8 cellular contexts compared by ENCODE assay signal in the genomic region with DNA sequence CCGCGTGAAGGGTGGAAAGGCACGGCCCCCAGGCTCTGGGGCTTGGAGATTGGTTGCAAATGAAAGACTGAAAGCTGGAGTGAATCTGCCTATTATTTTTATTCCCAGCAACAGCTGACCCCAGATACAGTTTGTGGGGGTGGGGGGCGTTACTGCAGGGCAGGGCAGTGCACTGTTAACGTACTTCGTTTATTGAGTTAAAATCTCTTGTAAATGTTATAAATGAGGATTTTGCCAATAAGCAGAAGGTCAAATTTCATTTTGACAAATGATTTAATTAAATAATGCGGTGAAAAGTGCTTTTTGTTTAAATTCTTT. TPM values are rescaled to one million over a fixed set of nuclear protein-coding genes. Genes with fewer than 3 reads are reported as not detected.
DNase-seq lines count a peak whose midpoint lies in the region; ATAC-seq and TF ChIP-seq lines count a peak whose summit lies in the region.

No MANE protein-coding gene starts in this region.

- peaks cover 8 to 16% of the 10 kb centered on the region in 2 donors for H3K36me3 Mint-ChIP-seq in CD4-positive, alpha-beta memory T cell
- no peaks in the 10 kb centered on the region for H3K36me3 Mint-ChIP-seq in endothelial cell (ENCODE audit: low read depth, unreplicated experiment)

- peak overlapping the region; percentile 85 to 96 (median 94) for H3K4me3 Mint-ChIP-seq in CD4-positive, alpha-beta memory T cell
- H3K4me3 Mint-ChIP-seq in endothelial cell (ENCODE audit: unreplicated experiment), result peak overlapping the region; percentile 88

- CTCF ChIA-PET in CD4-positive, alpha-beta memory T cell (lab: Charles Lee; ENCODE audit: partially characterized antibody), result no interaction called here

- H3K4me1 Mint-ChIP-seq in CD4-positive, alpha-beta memory T cell, result peaks cover 32 to 62% (median 43%) of the 10 kb centered on the region in 4 donors
- peaks cover 25% of the 10 kb centered on the region for H3K4me1 Mint-ChIP-seq in endothelial cell (ENCODE audit: unreplicated experiment)

- DNase-seq in CD4-positive, alpha-beta memory T cell, result no peak
- no peak for DNase-seq in endothelial cell (ENCODE audit: low spot score)
- no peak for DNase-seq in NCI-H1417 treated with DMSO at 0.1 percent for 48 hours (lab: John Stamatoyannopoulos, UW)
- DNase-seq in UCSD-AML1 (lab: John Stamatoyannopoulos, UW; ENCODE audit: unreplicated experiment), result no peak
- DNase-seq in DMS153 (lab: John Stamatoyannopoulos, UW), result no peak

- no peak for ATAC-seq in GM18861 (IDR thresholded peaks at IDR 0.05; ENCODE audit: unreplicated experiment)

- peak overlapping the region; percentile 80 to 83 for H3K4me3 ChIP-seq in CD4-positive, alpha-beta memory T cell (ENCODE audit: low read length in 2 of 2)
- H3K4me3 ChIP-seq in neutrophil (ENCODE audit: low read depth in 1 of 2, low read length in 1 of 2), result peak overlapping the region; percentile 76 to 93

- no peaks in the 10 kb centered on the region for H3K9me3 Mint-ChIP-seq in CD4-positive, alpha-beta memory T cell
- H3K9me3 Mint-ChIP-seq in endothelial cell (ENCODE audit: unreplicated experiment), result no peaks in the 10 kb centered on the region

- H3K9me3 ChIP-seq in CD4-positive, alpha-beta memory T cell (ENCODE audit: control insufficient read depth in 1 of 2, low read length in 2 of 2), result no peaks in the 10 kb centered on the region
- no peaks in the 10 kb centered on the region for H3K9me3 ChIP-seq in neutrophil

- H3K27me3 ChIP-seq in CD4-positive, alpha-beta memory T cell (ENCODE audit: insufficient read depth, low read length), result no peaks in the 10 kb centered on the region
- no peaks in the 10 kb centered on the region for H3K27me3 ChIP-seq in neutrophil

- POLR2A ChIA-PET in CD4-positive, alpha-beta memory T cell (lab: Charles Lee; ENCODE audit: partially characterized antibody), result interaction anchor here (0.8 to 4.1 kb wide), 11 partner anchors 10 to 296 kb away, joined by 4 to 80 read pairs (median 10); a partner anchor contains a TSS

- H3K27ac Mint-ChIP-seq in CD4-positive, alpha-beta memory T cell, result peak overlapping the region; percentile 84 to 99 (median 94)
- peak overlapping the region; percentile 42 for H3K27ac Mint-ChIP-seq in endothelial cell (ENCODE audit: unreplicated experiment)

- peak overlapping the region; percentile 92 for H3K27ac ChIP-seq in CD4-positive, alpha-beta memory T cell (ENCODE audit: low read depth, low read length)
- H3K27ac ChIP-seq in neutrophil, result peak overlapping the region; percentile 93

- H3K27me3 Mint-ChIP-seq in CD4-positive, alpha-beta memory T cell, result peaks cover 0 to 4% of the 10 kb centered on the region in 2 donors
- H3K27me3 Mint-ChIP-seq in endothelial cell (ENCODE audit: unreplicated experiment), result peaks cover 6% of the 10 kb centered on the region

- intact Hi-C loops in CD4-positive, alpha-beta memory T cell (cut with micrococcal nuclease), result loop anchor here (5.0 kb wide), 1 partner anchor 194 kb away; no protein-coding TSS in a partner anchor

- no peaks in the 10 kb centered on the region for H3K36me3 ChIP-seq in CD4-positive, alpha-beta memory T cell (ENCODE audit: insufficient read depth, low read length)
- H3K36me3 ChIP-seq in neutrophil, result no peaks in the 10 kb centered on the region

- peaks cover 42% of the 10 kb centered on the region for H3K4me1 ChIP-seq in CD4-positive, alpha-beta memory T cell (ENCODE audit: insufficient read depth, low read length)
- peaks cover 20 to 25% of the 10 kb centered on the region in 2 experiments for H3K4me1 ChIP-seq in neutrophil (ENCODE audit: control insufficient read depth in 1 of 2, insufficient read depth in 1 of 2, low read depth in 1 of 2, low read length in 1 of 2)

- TF ChIP-seq CTCF in endothelial cell (IDR thresholded peaks at IDR 0.05; ENCODE audit: unreplicated experiment), result no peak
- TF ChIP-seq CTCF in neutrophil (IDR thresholded peaks at IDR 0.05), result no peak

TF ChIP-seq in PFSK-1, 5 proteins besides CTCF, POLR2A, EP300 and RAD21:
- TF ChIP-seq POLR2AphosphoS5 (IDR thresholded peaks at IDR 0.05; ENCODE audit: low read depth, low read length), result no peak; the same call in 1 of the 2 replicates
- TF ChIP-seq, protein P1, sequence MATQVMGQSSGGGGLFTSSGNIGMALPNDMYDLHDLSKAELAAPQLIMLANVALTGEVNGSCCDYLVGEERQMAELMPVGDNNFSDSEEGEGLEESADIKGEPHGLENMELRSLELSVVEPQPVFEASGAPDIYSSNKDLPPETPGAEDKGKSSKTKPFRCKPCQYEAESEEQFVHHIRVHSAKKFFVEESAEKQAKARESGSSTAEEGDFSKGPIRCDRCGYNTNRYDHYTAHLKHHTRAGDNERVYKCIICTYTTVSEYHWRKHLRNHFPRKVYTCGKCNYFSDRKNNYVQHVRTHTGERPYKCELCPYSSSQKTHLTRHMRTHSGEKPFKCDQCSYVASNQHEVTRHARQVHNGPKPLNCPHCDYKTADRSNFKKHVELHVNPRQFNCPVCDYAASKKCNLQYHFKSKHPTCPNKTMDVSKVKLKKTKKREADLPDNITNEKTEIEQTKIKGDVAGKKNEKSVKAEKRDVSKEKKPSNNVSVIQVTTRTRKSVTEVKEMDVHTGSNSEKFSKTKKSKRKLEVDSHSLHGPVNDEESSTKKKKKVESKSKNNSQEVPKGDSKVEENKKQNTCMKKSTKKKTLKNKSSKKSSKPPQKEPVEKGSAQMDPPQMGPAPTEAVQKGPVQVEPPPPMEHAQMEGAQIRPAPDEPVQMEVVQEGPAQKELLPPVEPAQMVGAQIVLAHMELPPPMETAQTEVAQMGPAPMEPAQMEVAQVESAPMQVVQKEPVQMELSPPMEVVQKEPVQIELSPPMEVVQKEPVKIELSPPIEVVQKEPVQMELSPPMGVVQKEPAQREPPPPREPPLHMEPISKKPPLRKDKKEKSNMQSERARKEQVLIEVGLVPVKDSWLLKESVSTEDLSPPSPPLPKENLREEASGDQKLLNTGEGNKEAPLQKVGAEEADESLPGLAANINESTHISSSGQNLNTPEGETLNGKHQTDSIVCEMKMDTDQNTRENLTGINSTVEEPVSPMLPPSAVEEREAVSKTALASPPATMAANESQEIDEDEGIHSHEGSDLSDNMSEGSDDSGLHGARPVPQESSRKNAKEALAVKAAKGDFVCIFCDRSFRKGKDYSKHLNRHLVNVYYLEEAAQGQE (IDR thresholded peaks at IDR 0.05; ENCODE audit: insufficient read depth in 1 of 2, low read depth in 2 of 2, low read length in 2 of 2), result 0 out of 4 replicates have a peak, but pooled peaks of 1 of the 2 experiments have one; percentile 9
- peak; percentile 15; the same call in 1 of the 2 replicates for TF ChIP-seq TAF1 (IDR thresholded peaks at IDR 0.05; ENCODE audit: borderline replicate concordance, insufficient read depth, low read length)

RNA-seq across cellular contexts. Expression of a gene that starts 1.0 kb away (rescaled TPM):
- total RNA-seq in CD4-positive, alpha-beta memory T cell, result 10 to 100 TPM; 76.0 to 79.7 TPM
- polyA plus RNA-seq in CD4-positive, alpha-beta memory T cell, result 100 to 1,000 TPM in 1 of 2 donors, 10 to 100 TPM in 1; 81.9 to 105 TPM
- 55.5 TPM for polyA plus RNA-seq in PFSK-1 (2012; ENCODE audit: insufficient read length, low read depth)
- total RNA-seq in endothelial cell (ENCODE audit: unreplicated experiment), result 63.8 TPM
